Comparison of ENCODE assay signal across 1 cellular context in the genomic region with DNA sequence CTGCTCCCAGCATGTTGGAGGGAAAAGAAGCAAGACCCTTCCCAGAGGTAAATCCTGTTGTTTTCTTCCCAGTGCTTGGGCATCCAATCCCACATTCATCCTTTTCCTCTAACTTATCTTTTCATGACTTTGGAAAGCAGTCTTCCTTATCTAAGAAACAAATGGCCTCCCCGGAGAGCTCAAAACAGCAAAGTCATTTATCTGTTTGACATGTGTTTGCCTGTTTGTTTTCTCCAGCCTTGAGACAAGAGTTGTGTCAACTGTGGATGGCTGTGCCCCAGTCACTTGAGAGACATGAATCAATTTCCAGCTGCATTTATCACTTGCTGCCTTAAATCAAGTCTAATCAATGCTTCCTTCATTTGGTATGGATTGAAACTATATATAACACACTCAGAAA.
TF ChIP-seq lines count a peak whose summit lies in the region.

No MANE protein-coding gene starts in this region.

TF ChIP-seq in K562, 482 proteins besides CTCF, POLR2A, EP300 and RAD21 (continued from another document and continues in another):
- TF ChIP-seq E2F8 (IDR thresholded peaks at IDR 0.05; ENCODE audit: low read depth, partially characterized antibody), result no peak
- TF ChIP-seq NBN (IDR thresholded peaks at IDR 0.05; ENCODE audit: low read depth), result peak; percentile 57; the same call in 1 of the 2 replicates
- TF ChIP-seq CREB3L1 (IDR thresholded peaks at IDR 0.05; ENCODE audit: borderline replicate concordance, low read depth), result no peak
- 0 out of 2 replicates have a peak, but pooled peaks have one; percentile 75 for TF ChIP-seq PML (IDR thresholded peaks at IDR 0.05; ENCODE audit: low read length)
- TF ChIP-seq ARID1B (IDR thresholded peaks at IDR 0.05), result peak; percentile 96
- no peak for TF ChIP-seq MCM5 (IDR thresholded peaks at IDR 0.05; ENCODE audit: low read depth)
- TF ChIP-seq POLR3A (IDR thresholded peaks at IDR 0.05; ENCODE audit: borderline replicate concordance, extremely low read depth, insufficient read depth, insufficient read length), result no peak
- no peak for TF ChIP-seq SNIP1 (IDR thresholded peaks at IDR 0.05; ENCODE audit: low read depth)
- no peak for TF ChIP-seq KAT8 (IDR thresholded peaks at IDR 0.05; ENCODE audit: low read depth)
- TF ChIP-seq ZNF311 (CRISPR knock-in tag; IDR thresholded peaks at IDR 0.05), result no peak
- no peak for TF ChIP-seq ATF1 (CRISPR knock-in tag; IDR thresholded peaks at IDR 0.05)
- no peak for TF ChIP-seq ATF1 (tag; IDR thresholded peaks at IDR 0.05)
- no peak for TF ChIP-seq ZNF133 (CRISPR knock-in tag; IDR thresholded peaks at IDR 0.05)
- peak; percentile 59; the same call in 1 of the 2 replicates for TF ChIP-seq CC2D1A (IDR thresholded peaks at IDR 0.05)
- TF ChIP-seq ZNF699 (CRISPR knock-in tag; IDR thresholded peaks at IDR 0.05; ENCODE audit: insufficient replicate concordance), result no peak
- no peak for TF ChIP-seq SFPQ (IDR thresholded peaks at IDR 0.05; ENCODE audit: low read depth, low read length)
- peak; percentile 67 for TF ChIP-seq STAT5A (IDR thresholded peaks at IDR 0.05; ENCODE audit: borderline replicate concordance, low read length)
- no peak for TF ChIP-seq POLR3G (IDR thresholded peaks at IDR 0.05; ENCODE audit: extremely low read depth, insufficient read length, insufficient replicate concordance)
- TF ChIP-seq LEF1 (IDR thresholded peaks at IDR 0.05), result peak; percentile 82
- no peak for TF ChIP-seq SPI1 (IDR thresholded peaks at IDR 0.05; ENCODE audit: borderline replicate concordance, low read depth, low read length)
- TF ChIP-seq E2F5 (CRISPR knock-in tag; IDR thresholded peaks at IDR 0.05), result no peak
- TF ChIP-seq TOE1 (IDR thresholded peaks at IDR 0.05; ENCODE audit: borderline replicate concordance), result no peak
- TF ChIP-seq TOE1 (CRISPR knock-in tag; IDR thresholded peaks at IDR 0.05; ENCODE audit: borderline replicate concordance, low read depth), result no peak
- TF ChIP-seq, protein P1, sequence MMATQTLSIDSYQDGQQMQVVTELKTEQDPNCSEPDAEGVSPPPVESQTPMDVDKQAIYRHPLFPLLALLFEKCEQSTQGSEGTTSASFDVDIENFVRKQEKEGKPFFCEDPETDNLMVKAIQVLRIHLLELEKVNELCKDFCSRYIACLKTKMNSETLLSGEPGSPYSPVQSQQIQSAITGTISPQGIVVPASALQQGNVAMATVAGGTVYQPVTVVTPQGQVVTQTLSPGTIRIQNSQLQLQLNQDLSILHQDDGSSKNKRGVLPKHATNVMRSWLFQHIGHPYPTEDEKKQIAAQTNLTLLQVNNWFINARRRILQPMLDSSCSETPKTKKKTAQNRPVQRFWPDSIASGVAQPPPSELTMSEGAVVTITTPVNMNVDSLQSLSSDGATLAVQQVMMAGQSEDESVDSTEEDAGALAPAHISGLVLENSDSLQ (IDR thresholded peaks at IDR 0.05), result peak; percentile 78
- peak; percentile 49 to 94; a peak in 3 of 4 replicates for TF ChIP-seq RCOR1 (IDR thresholded peaks at IDR 0.05; ENCODE audit: borderline replicate concordance in 1 of 2, low read depth in 2 of 2, low read length in 2 of 2)
- peak; percentile 60 for TF ChIP-seq CCNT2 (IDR thresholded peaks at IDR 0.05; ENCODE audit: borderline replicate concordance, extremely low read depth, insufficient read length, low read depth, low read length)
- TF ChIP-seq, protein P2, sequence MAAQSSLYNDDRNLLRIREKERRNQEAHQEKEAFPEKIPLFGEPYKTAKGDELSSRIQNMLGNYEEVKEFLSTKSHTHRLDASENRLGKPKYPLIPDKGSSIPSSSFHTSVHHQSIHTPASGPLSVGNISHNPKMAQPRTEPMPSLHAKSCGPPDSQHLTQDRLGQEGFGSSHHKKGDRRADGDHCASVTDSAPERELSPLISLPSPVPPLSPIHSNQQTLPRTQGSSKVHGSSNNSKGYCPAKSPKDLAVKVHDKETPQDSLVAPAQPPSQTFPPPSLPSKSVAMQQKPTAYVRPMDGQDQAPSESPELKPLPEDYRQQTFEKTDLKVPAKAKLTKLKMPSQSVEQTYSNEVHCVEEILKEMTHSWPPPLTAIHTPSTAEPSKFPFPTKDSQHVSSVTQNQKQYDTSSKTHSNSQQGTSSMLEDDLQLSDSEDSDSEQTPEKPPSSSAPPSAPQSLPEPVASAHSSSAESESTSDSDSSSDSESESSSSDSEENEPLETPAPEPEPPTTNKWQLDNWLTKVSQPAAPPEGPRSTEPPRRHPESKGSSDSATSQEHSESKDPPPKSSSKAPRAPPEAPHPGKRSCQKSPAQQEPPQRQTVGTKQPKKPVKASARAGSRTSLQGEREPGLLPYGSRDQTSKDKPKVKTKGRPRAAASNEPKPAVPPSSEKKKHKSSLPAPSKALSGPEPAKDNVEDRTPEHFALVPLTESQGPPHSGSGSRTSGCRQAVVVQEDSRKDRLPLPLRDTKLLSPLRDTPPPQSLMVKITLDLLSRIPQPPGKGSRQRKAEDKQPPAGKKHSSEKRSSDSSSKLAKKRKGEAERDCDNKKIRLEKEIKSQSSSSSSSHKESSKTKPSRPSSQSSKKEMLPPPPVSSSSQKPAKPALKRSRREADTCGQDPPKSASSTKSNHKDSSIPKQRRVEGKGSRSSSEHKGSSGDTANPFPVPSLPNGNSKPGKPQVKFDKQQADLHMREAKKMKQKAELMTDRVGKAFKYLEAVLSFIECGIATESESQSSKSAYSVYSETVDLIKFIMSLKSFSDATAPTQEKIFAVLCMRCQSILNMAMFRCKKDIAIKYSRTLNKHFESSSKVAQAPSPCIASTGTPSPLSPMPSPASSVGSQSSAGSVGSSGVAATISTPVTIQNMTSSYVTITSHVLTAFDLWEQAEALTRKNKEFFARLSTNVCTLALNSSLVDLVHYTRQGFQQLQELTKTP (IDR thresholded peaks at IDR 0.05; ENCODE audit: low read depth in 1 of 2, partially characterized antibody in 2 of 2), result peak in 1 of 2 experiments; percentile 24
- no peak for TF ChIP-seq ZNF274 (IDR thresholded peaks at IDR 0.05; ENCODE audit: borderline replicate concordance, low read depth, low read length)
- TF ChIP-seq TAF7 (tag; IDR thresholded peaks at IDR 0.05), result no peak
- no peak for TF ChIP-seq SAP30 (IDR thresholded peaks at IDR 0.05; ENCODE audit: borderline replicate concordance, insufficient read depth, low read depth, low read length, poor library complexity, severe bottlenecking)
- no peak for TF ChIP-seq ZNF75A (CRISPR knock-in tag; IDR thresholded peaks at IDR 0.05)
- TF ChIP-seq ETS2 (tag; IDR thresholded peaks at IDR 0.05; ENCODE audit: borderline replicate concordance, poor library complexity, severe bottlenecking), result no peak
- TF ChIP-seq RAD51 (IDR thresholded peaks at IDR 0.05; ENCODE audit: borderline replicate concordance, low read depth), result no peak
- TF ChIP-seq BMI1 (IDR thresholded peaks at IDR 0.05; ENCODE audit: low read length), result no peak
- no peak for TF ChIP-seq SNRNP70 (optimal IDR thresholded peaks at IDR 0.05; ENCODE audit: low read depth, low read length)
- TF ChIP-seq MAFK (IDR thresholded peaks at IDR 0.05; ENCODE audit: low read length), result peak; percentile 84
- no peak for TF ChIP-seq PTTG1 (tag; IDR thresholded peaks at IDR 0.05; ENCODE audit: low read depth)
- peak; percentile 92 for TF ChIP-seq TEAD4 (IDR thresholded peaks at IDR 0.05; ENCODE audit: low read length)
- TF ChIP-seq TEAD4 (CRISPR knock-in tag; IDR thresholded peaks at IDR 0.05; ENCODE audit: borderline replicate concordance), result no peak
- no peak for TF ChIP-seq HEY1 (CRISPR knock-in tag; IDR thresholded peaks at IDR 0.05; ENCODE audit: borderline replicate concordance)
- TF ChIP-seq TCF3 (CRISPR knock-in tag; IDR thresholded peaks at IDR 0.05), result peak; percentile 89
- 0 out of 4 replicates have a peak, but pooled peaks of 1 of the 2 experiments have one; percentile 8 for TF ChIP-seq NRF1 (conservative IDR thresholded peaks at IDR 0.05 in 1 of 2, IDR thresholded peaks at IDR 0.05 in 1 of 2)
- no peak for TF ChIP-seq SLC30A9 (CRISPR knock-in tag; IDR thresholded peaks at IDR 0.05)
- no peak for TF ChIP-seq GABPA (tag; conservative IDR thresholded peaks at IDR 0.05; ENCODE audit: low read depth)
- TF ChIP-seq, protein P3, sequence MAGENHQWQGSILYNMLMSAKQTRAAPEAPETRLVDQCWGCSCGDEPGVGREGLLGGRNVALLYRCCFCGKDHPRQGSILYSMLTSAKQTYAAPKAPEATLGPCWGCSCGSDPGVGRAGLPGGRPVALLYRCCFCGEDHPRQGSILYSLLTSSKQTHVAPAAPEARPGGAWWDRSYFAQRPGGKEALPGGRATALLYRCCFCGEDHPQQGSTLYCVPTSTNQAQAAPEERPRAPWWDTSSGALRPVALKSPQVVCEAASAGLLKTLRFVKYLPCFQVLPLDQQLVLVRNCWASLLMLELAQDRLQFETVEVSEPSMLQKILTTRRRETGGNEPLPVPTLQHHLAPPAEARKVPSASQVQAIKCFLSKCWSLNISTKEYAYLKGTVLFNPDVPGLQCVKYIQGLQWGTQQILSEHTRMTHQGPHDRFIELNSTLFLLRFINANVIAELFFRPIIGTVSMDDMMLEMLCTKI (IDR thresholded peaks at IDR 0.05; ENCODE audit: partially characterized antibody), result no peak
- TF ChIP-seq SUPT5H (IDR thresholded peaks at IDR 0.05), result no peak
- peak in 1 of 2 experiments; percentile 26; a peak in 1 of 4 replicates for TF ChIP-seq TEAD1 (CRISPR knock-in tag; IDR thresholded peaks at IDR 0.05)
- TF ChIP-seq, protein P4, sequence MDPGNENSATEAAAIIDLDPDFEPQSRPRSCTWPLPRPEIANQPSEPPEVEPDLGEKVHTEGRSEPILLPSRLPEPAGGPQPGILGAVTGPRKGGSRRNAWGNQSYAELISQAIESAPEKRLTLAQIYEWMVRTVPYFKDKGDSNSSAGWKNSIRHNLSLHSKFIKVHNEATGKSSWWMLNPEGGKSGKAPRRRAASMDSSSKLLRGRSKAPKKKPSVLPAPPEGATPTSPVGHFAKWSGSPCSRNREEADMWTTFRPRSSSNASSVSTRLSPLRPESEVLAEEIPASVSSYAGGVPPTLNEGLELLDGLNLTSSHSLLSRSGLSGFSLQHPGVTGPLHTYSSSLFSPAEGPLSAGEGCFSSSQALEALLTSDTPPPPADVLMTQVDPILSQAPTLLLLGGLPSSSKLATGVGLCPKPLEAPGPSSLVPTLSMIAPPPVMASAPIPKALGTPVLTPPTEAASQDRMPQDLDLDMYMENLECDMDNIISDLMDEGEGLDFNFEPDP (CRISPR knock-in tag; IDR thresholded peaks at IDR 0.05), result no peak
- 0 out of 2 replicates have a peak, but pooled peaks have one; percentile 77 for TF ChIP-seq GATAD2B (IDR thresholded peaks at IDR 0.05; ENCODE audit: borderline replicate concordance)
